ENCODE assay signal across 1 cellular context in the genomic region with DNA sequence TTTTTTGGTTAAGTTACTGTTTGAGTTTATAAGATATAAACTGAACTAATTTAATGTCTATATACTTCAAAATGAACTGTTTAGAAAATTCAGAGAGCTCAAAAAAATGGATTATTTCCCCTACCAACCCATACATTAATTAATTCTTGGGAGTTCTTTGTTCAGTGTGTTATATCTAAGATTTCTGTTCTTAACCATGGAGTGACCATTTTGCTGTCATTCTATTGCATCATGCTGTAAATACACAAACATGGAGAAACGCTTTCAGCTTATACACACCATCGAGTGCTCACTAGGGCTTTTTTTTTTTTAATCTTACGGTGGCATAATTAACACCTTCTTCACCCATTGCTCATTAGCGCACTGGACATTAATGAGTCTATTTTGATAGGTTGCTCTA.
TF ChIP-seq lines count a peak whose summit lies in the region.

No MANE protein-coding gene starts in this region.

TF ChIP-seq in K562, 482 proteins besides CTCF, POLR2A, EP300 and RAD21 (continued from another document):
- TF ChIP-seq, protein P1, sequence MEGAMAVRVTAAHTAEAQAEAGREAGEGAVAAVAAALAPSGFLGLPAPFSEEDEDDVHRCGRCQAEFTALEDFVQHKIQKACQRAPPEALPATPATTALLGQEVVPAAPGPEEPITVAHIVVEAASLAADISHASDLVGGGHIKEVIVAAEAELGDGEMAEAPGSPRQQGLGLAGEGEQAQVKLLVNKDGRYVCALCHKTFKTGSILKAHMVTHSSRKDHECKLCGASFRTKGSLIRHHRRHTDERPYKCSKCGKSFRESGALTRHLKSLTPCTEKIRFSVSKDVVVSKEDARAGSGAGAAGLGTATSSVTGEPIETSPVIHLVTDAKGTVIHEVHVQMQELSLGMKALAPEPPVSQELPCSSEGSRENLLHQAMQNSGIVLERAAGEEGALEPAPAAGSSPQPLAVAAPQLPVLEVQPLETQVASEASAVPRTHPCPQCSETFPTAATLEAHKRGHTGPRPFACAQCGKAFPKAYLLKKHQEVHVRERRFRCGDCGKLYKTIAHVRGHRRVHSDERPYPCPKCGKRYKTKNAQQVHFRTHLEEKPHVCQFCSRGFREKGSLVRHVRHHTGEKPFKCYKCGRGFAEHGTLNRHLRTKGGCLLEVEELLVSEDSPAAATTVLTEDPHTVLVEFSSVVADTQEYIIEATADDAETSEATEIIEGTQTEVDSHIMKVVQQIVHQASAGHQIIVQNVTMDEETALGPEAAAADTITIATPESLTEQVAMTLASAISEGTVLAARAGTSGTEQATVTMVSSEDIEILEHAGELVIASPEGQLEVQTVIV (CRISPR knock-in tag; IDR thresholded peaks at IDR 0.05; ENCODE audit: borderline replicate concordance) = no peak
- TF ChIP-seq ZSCAN32 (CRISPR knock-in tag; IDR thresholded peaks at IDR 0.05) (peak; percentile 65; the same call in 1 of the 2 replicates), ZBTB17 (CRISPR knock-in tag; IDR thresholded peaks at IDR 0.05) (0 out of 2 replicates have a peak, but pooled peaks have one; percentile 66), TCFL5 (CRISPR knock-in tag; conservative IDR thresholded peaks at IDR 0.05) (0 out of 2 replicates have a peak, but pooled peaks have one; percentile 36), NR2C1 (IDR thresholded peaks at IDR 0.05) (no peak), NR2C1 (tag; IDR thresholded peaks at IDR 0.05) (peak; percentile 76), ZNF140 (CRISPR knock-in tag; IDR thresholded peaks at IDR 0.05) (peak; percentile 49; the same call in 1 of the 2 replicates), SREBF1 (IDR thresholded peaks at IDR 0.05; ENCODE audit: borderline replicate concordance, low read depth, low read length) (no peak), ZNF239 (CRISPR knock-in tag; IDR thresholded peaks at IDR 0.05) (peak; percentile 67), POLR2AphosphoS5 (IDR thresholded peaks at IDR 0.05; ENCODE audit: control insufficient read depth, insufficient read depth, low read depth, low read length) (no peak), FOXA3 (CRISPR knock-in tag; conservative IDR thresholded peaks at IDR 0.05 in 1 of 2, IDR thresholded peaks at IDR 0.05 in 1 of 2) (peak in 1 of 2 experiments; percentile 43; a peak in 1 of 4 replicates), MEF2D (tag; conservative IDR thresholded peaks at IDR 0.05; ENCODE audit: low read depth) (no peak), GATAD2A (IDR thresholded peaks at IDR 0.05) (no peak), DNMT1 (IDR thresholded peaks at IDR 0.05) (no peak), HEY1 (CRISPR knock-in tag; IDR thresholded peaks at IDR 0.05; ENCODE audit: borderline replicate concordance) (no peak), CBX2 (IDR thresholded peaks at IDR 0.05; ENCODE audit: insufficient read depth, low read length, poor library complexity, severe bottlenecking) (no peak), NELFE (IDR thresholded peaks at IDR 0.05; ENCODE audit: insufficient read depth, insufficient read length) (no peak), KAT2B (IDR thresholded peaks at IDR 0.05; ENCODE audit: low read depth, low read length) (no peak), TRIM24 (IDR thresholded peaks at IDR 0.05) (peak; percentile 74 to 84; a peak in 2 of 4 replicates), HNRNPUL1 (IDR thresholded peaks at IDR 0.05; ENCODE audit: low read length) (no peak), XRCC3 (IDR thresholded peaks at IDR 0.05) (no peak), ZBTB7A (IDR thresholded peaks at IDR 0.05; ENCODE audit: borderline replicate concordance, control insufficient read depth, low read depth, low read length) (no peak), STAG1 (CRISPR knock-in tag; IDR thresholded peaks at IDR 0.05; ENCODE audit: borderline replicate concordance) (no peak), SMAD4 (CRISPR knock-in tag; conservative IDR thresholded peaks at IDR 0.05) (peak; percentile 91), ZSCAN29 (IDR thresholded peaks at IDR 0.05) (no peak), ETS2 (tag; IDR thresholded peaks at IDR 0.05; ENCODE audit: borderline replicate concordance, poor library complexity, severe bottlenecking) (no peak), DMBX1 (CRISPR knock-in tag; IDR thresholded peaks at IDR 0.05; ENCODE audit: borderline replicate concordance) (peak; percentile 96), BHLHE40 (IDR thresholded peaks at IDR 0.05; ENCODE audit: low read length) (no peak), HLTF (IDR thresholded peaks at IDR 0.05) (no peak)
- TF ChIP-seq, protein P2, sequence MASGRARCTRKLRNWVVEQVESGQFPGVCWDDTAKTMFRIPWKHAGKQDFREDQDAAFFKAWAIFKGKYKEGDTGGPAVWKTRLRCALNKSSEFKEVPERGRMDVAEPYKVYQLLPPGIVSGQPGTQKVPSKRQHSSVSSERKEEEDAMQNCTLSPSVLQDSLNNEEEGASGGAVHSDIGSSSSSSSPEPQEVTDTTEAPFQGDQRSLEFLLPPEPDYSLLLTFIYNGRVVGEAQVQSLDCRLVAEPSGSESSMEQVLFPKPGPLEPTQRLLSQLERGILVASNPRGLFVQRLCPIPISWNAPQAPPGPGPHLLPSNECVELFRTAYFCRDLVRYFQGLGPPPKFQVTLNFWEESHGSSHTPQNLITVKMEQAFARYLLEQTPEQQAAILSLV (tag; IDR thresholded peaks at IDR 0.05) = peak; percentile 70
- TF ChIP-seq, protein P3, sequence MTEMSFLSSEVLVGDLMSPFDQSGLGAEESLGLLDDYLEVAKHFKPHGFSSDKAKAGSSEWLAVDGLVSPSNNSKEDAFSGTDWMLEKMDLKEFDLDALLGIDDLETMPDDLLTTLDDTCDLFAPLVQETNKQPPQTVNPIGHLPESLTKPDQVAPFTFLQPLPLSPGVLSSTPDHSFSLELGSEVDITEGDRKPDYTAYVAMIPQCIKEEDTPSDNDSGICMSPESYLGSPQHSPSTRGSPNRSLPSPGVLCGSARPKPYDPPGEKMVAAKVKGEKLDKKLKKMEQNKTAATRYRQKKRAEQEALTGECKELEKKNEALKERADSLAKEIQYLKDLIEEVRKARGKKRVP (CRISPR knock-in tag; IDR thresholded peaks at IDR 0.05) = peak; percentile 89
- TF ChIP-seq, protein P4, sequence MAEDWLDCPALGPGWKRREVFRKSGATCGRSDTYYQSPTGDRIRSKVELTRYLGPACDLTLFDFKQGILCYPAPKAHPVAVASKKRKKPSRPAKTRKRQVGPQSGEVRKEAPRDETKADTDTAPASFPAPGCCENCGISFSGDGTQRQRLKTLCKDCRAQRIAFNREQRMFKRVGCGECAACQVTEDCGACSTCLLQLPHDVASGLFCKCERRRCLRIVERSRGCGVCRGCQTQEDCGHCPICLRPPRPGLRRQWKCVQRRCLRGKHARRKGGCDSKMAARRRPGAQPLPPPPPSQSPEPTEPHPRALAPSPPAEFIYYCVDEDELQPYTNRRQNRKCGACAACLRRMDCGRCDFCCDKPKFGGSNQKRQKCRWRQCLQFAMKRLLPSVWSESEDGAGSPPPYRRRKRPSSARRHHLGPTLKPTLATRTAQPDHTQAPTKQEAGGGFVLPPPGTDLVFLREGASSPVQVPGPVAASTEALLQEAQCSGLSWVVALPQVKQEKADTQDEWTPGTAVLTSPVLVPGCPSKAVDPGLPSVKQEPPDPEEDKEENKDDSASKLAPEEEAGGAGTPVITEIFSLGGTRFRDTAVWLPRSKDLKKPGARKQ (CRISPR knock-in tag; IDR thresholded peaks at IDR 0.05) = no peak
- TF ChIP-seq, protein P5, sequence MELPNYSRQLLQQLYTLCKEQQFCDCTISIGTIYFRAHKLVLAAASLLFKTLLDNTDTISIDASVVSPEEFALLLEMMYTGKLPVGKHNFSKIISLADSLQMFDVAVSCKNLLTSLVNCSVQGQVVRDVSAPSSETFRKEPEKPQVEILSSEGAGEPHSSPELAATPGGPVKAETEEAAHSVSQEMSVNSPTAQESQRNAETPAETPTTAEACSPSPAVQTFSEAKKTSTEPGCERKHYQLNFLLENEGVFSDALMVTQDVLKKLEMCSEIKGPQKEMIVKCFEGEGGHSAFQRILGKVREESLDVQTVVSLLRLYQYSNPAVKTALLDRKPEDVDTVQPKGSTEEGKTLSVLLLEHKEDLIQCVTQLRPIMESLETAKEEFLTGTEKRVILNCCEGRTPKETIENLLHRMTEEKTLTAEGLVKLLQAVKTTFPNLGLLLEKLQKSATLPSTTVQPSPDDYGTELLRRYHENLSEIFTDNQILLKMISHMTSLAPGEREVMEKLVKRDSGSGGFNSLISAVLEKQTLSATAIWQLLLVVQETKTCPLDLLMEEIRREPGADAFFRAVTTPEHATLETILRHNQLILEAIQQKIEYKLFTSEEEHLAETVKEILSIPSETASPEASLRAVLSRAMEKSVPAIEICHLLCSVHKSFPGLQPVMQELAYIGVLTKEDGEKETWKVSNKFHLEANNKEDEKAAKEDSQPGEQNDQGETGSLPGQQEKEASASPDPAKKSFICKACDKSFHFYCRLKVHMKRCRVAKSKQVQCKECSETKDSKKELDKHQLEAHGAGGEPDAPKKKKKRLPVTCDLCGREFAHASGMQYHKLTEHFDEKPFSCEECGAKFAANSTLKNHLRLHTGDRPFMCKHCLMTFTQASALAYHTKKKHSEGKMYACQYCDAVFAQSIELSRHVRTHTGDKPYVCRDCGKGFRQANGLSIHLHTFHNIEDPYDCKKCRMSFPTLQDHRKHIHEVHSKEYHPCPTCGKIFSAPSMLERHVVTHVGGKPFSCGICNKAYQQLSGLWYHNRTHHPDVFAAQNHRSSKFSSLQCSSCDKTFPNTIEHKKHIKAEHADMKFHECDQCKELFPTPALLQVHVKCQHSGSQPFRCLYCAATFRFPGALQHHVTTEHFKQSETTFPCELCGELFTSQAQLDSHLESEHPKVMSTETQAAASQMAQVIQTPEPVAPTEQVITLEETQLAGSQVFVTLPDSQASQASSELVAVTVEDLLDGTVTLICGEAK (IDR thresholded peaks at IDR 0.05) = no peak
- TF ChIP-seq, protein P5 (CRISPR knock-in tag; IDR thresholded peaks at IDR 0.05) = no peak
- TF ChIP-seq, protein P6, sequence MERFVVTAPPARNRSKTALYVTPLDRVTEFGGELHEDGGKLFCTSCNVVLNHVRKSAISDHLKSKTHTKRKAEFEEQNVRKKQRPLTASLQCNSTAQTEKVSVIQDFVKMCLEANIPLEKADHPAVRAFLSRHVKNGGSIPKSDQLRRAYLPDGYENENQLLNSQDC (CRISPR knock-in tag; IDR thresholded peaks at IDR 0.05) = no peak
- TF ChIP-seq, protein P7, sequence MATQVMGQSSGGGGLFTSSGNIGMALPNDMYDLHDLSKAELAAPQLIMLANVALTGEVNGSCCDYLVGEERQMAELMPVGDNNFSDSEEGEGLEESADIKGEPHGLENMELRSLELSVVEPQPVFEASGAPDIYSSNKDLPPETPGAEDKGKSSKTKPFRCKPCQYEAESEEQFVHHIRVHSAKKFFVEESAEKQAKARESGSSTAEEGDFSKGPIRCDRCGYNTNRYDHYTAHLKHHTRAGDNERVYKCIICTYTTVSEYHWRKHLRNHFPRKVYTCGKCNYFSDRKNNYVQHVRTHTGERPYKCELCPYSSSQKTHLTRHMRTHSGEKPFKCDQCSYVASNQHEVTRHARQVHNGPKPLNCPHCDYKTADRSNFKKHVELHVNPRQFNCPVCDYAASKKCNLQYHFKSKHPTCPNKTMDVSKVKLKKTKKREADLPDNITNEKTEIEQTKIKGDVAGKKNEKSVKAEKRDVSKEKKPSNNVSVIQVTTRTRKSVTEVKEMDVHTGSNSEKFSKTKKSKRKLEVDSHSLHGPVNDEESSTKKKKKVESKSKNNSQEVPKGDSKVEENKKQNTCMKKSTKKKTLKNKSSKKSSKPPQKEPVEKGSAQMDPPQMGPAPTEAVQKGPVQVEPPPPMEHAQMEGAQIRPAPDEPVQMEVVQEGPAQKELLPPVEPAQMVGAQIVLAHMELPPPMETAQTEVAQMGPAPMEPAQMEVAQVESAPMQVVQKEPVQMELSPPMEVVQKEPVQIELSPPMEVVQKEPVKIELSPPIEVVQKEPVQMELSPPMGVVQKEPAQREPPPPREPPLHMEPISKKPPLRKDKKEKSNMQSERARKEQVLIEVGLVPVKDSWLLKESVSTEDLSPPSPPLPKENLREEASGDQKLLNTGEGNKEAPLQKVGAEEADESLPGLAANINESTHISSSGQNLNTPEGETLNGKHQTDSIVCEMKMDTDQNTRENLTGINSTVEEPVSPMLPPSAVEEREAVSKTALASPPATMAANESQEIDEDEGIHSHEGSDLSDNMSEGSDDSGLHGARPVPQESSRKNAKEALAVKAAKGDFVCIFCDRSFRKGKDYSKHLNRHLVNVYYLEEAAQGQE (CRISPR knock-in tag; IDR thresholded peaks at IDR 0.05; ENCODE audit: low read depth) = no peak
- TF ChIP-seq, protein P8, sequence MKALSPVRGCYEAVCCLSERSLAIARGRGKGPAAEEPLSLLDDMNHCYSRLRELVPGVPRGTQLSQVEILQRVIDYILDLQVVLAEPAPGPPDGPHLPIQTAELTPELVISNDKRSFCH (CRISPR knock-in tag; IDR thresholded peaks at IDR 0.05) = no peak
- TF ChIP-seq, protein P8 (tag; IDR thresholded peaks at IDR 0.05) = no peak
